15 cellular contexts compared by ENCODE assay signal in genomic region chr9:81082251-81082650, GRCh38.
"Had no signal": no experiment of that assay in that cellular context is flagged by ENCODE, and none has a peak within 500 bp of the region (broad histone marks: within the 10 kb centered on the region; RNA-seq: fewer than 3 reads in every experiment).

No MANE protein-coding gene starts in this region.

- H3K36me3 ChIP-seq: gastroesophageal sphincter, right lobe of liver, suprapubic skin, upper lobe of right lung had no signal

- DNase-seq: activated effector memory CD4-positive, alpha-beta T cell treated with anti-CD3 and anti-CD28 coated beads, Interleukin-2, amount 50 U/mL, for 16 hours; activated T-cell treated with anti-CD3 and anti-CD28 coated beads, Interleukin-2, amount 50 U/mL, for 24 hours; amygdala; islet precursor cell; mucosa of descending colon; psoas muscle; right lobe of liver; stimulated activated CD4-positive, alpha-beta T cell treated with anti-CD3 and anti-CD28 coated beads, Interleukin-2, amount 100 ng/mL, for 24 hours; stimulated activated naive CD4-positive, alpha-beta T cell; upper lobe of right lung had no signal

- H3K27me3 ChIP-seq: gastroesophageal sphincter, right lobe of liver, suprapubic skin, upper lobe of right lung had no signal

- H3K9me3 ChIP-seq: gastroesophageal sphincter, mucosa of descending colon, psoas muscle, right lobe of liver, suprapubic skin, upper lobe of right lung had no signal

- H3K4me1 ChIP-seq: psoas muscle, right lobe of liver, upper lobe of right lung had no signal

- ATAC-seq: activated naive CD4-positive, alpha-beta T cell treated with anti-CD3 and anti-CD28 coated beads, Interleukin-2, amount 50 U/mL, for 72 hours; esophagus mucosa; gastroesophageal sphincter; left lobe of liver; mucosa of descending colon; psoas muscle; right lobe of liver had no signal

- H3K27ac ChIP-seq: gastroesophageal sphincter, psoas muscle, right lobe of liver, suprapubic skin, upper lobe of right lung had no signal

- H3K4me3 ChIP-seq: gastroesophageal sphincter, mucosa of descending colon, psoas muscle, right lobe of liver, suprapubic skin, upper lobe of right lung had no signal
